Comparison of ENCODE assay signal across 1 cellular context in genomic region chr1:115113781-115114180, GRCh38.
TF ChIP-seq lines count a peak whose summit lies in the region.

No MANE protein-coding gene starts in this region.

TF ChIP-seq in Ishikawa, 13 proteins besides CTCF, POLR2A, EP300 and RAD21:
- TF ChIP-seq FOXM1 (IDR thresholded peaks at IDR 0.05; ENCODE audit: borderline replicate concordance, low read depth) (no peak), EGR1 (IDR thresholded peaks at IDR 0.05) (peak; percentile 48; the same call in 1 of the 2 replicates)
TF ChIP-seq in Ishikawa: peak in this region for 1.
